ENCODE assay signal across 19 cellular contexts in the genomic region with DNA sequence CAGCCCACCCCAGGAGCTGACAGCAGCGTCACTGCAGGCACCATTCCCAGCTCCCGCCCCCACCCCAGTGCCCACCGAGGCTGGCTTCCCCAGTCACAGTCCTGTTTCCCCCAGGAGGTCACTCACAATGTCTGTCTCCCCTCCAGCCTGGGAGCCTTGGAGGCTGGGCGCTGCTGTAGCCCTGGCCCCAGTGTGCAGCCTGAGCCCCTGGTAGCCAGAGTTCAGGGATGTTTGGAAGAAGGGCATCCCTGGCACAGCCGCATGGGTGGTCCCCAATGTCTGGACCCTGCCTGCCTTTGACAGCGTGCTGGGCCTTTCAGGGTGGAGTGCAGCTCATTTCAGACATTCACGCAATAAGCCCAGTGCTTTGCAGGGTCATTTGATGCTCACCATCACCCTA. TPM values are rescaled to one million over a fixed set of nuclear protein-coding genes. Genes with fewer than 3 reads are reported as not detected.
DNase-seq lines count a peak whose midpoint lies in the region; TF ChIP-seq lines count a peak whose summit lies in the region.
"Had no signal": no experiment of that assay in that cellular context is flagged by ENCODE, and none has a peak within 500 bp of the region (broad histone marks: within the 10 kb centered on the region; RNA-seq: fewer than 3 reads in every experiment).

No MANE protein-coding gene starts in this region.

- H3K27ac Mint-ChIP-seq in neural crest cell (ENCODE audit: unreplicated experiment), result no peak overlapping the region
- no peak overlapping the region for H3K27ac Mint-ChIP-seq in activated CD4-positive, alpha-beta T cell treated with anti-CD3 and anti-CD28 coated beads, Interleukin-2, amount 10 ng/mL, durations not matched to agents 24 days and 14 days

- no peaks in the 10 kb centered on the region for H3K9me2 ChIP-seq in Loucy (replicated peaks; ENCODE audit: low read depth, low read length)

- H3K9ac ChIP-seq in Loucy (ENCODE audit: low read depth, low read length, poor library complexity, severe bottlenecking) (no peak overlapping the region), colonic mucosa (ENCODE audit: low read depth in 2 of 2, low read length in 2 of 2) (peak overlapping the region in 1 of 2 donors; percentile 97)

- DNase-seq in colonic mucosa (no peak), neural crest cell (ENCODE audit: low read depth, low spot score) (no peak), transverse colon (peak; percentile 7), cerebellum (ENCODE audit: low spot score) (no peak), SJCRH30 (no peak)
- no peak for DNase-seq in activated CD4-positive, alpha-beta T cell treated with anti-CD3 and anti-CD28 coated beads, Interleukin-2, amount 10 ng/mL, durations not matched to agents 24 days and 14 days
- DNase-seq: DND-41, GDM1, NCI-H1048, NCI-H1694, NCI-H2107, NCI-H446, NCI-H748 treated with DMSO at 0.1 percent for 48 hours, PC-9 had no signal

- H3F3A ChIP-seq in Loucy (ENCODE audit: low read depth), result no peaks in the 10 kb centered on the region

- no peak for TF ChIP-seq POLR2A in transverse colon (IDR thresholded peaks at IDR 0.05)

- no peak overlapping the region for H2AFZ ChIP-seq in Loucy (ENCODE audit: low read length)
- H2AFZ ChIP-seq: PC-9 had no signal

- intact Hi-C loops in colonic mucosa (cut with DNase I), result no loop called here
- intact Hi-C loops in transverse colon (cut with DNase I; ENCODE audit: low total_unique reads), result no loop called here
- intact Hi-C loops in activated CD4-positive, alpha-beta T cell treated with anti-CD3 and anti-CD28 coated beads, Interleukin-2, amount 10 ng/mL, durations not matched to agents 24 days and 14 days (cut with micrococcal nuclease), result no loop called here

- in situ Hi-C loops in transverse colon (cut with MboI; ENCODE audit: low pct_ligation_motif_present in 1 of 4, low pct_unique_long_range_greater_than_20kb in 1 of 4, low sequenced_read_pairs in 3 of 4), result no loop called here

- no peaks in the 10 kb centered on the region for H3K9me3 ChIP-seq in Loucy (ENCODE audit: insufficient read depth, low read depth, low read length)
- no peaks in the 10 kb centered on the region for H3K9me3 ChIP-seq in colonic mucosa
- H3K9me3 ChIP-seq in transverse colon, result no peaks in the 10 kb centered on the region
- H3K9me3 ChIP-seq in SJCRH30 (replicated peaks), result no peaks in the 10 kb centered on the region

- H3K4me3 ChIP-seq in Loucy (ENCODE audit: low read length, poor library complexity, severe bottlenecking) (no peak overlapping the region), colonic mucosa (no peak overlapping the region), transverse colon (no peak overlapping the region), SJCRH30 (no peak overlapping the region)
- H3K4me3 ChIP-seq: K562, PC-9 had no signal

- H3K4me3 Mint-ChIP-seq in neural crest cell, result peak overlapping the region; percentile 6
- no peak overlapping the region for H3K4me3 Mint-ChIP-seq in activated CD4-positive, alpha-beta T cell treated with anti-CD3 and anti-CD28 coated beads, Interleukin-2, amount 10 ng/mL, durations not matched to agents 24 days and 14 days

- H3K4me2 ChIP-seq in Loucy (ENCODE audit: low read depth, low read length, poor library complexity, severe bottlenecking), result peak overlapping the region; percentile 92

- H4K20me1 ChIP-seq in Loucy (ENCODE audit: insufficient read depth, low read length, poor library complexity, severe bottlenecking), result peaks cover 7% of the 10 kb centered on the region

- H3K27me3 Mint-ChIP-seq in neural crest cell (ENCODE audit: low read depth), result no peaks in the 10 kb centered on the region
- peaks cover 9% of the 10 kb centered on the region for H3K27me3 Mint-ChIP-seq in activated CD4-positive, alpha-beta T cell treated with anti-CD3 and anti-CD28 coated beads, Interleukin-2, amount 10 ng/mL, durations not matched to agents 24 days and 14 days
- H3K27me3 Mint-ChIP-seq: CD8-positive, alpha-beta memory T cell had no signal

- H3K36me3 ChIP-seq in Loucy (ENCODE audit: insufficient read depth, low read length), result no peaks in the 10 kb centered on the region
- no peaks in the 10 kb centered on the region for H3K36me3 ChIP-seq in colonic mucosa
- H3K36me3 ChIP-seq in transverse colon, result no peaks in the 10 kb centered on the region
- H3K36me3 ChIP-seq in SJCRH30, result no peaks in the 10 kb centered on the region

- peaks cover 86% of the 10 kb centered on the region for H3K4me1 ChIP-seq in Loucy (ENCODE audit: insufficient read depth, low read length, poor library complexity, severe bottlenecking)
- peaks cover 52% of the 10 kb centered on the region for H3K4me1 ChIP-seq in colonic mucosa
- H3K4me1 ChIP-seq in transverse colon, result peaks cover 45 to 85% (median 73%) of the 10 kb centered on the region in 4 donors
- peaks cover 17% of the 10 kb centered on the region for H3K4me1 ChIP-seq in SJCRH30

- H3K9me3 Mint-ChIP-seq in neural crest cell, result no peaks in the 10 kb centered on the region
- no peaks in the 10 kb centered on the region for H3K9me3 Mint-ChIP-seq in activated CD4-positive, alpha-beta T cell treated with anti-CD3 and anti-CD28 coated beads, Interleukin-2, amount 10 ng/mL, durations not matched to agents 24 days and 14 days
- H3K9me3 Mint-ChIP-seq: CD8-positive, alpha-beta memory T cell had no signal

- H3K27ac ChIP-seq in colonic mucosa (peak overlapping the region; percentile 95), transverse colon (peak overlapping the region; percentile 93 to 96 (median 96)), SJCRH30 (no peak overlapping the region)
- H3K27ac ChIP-seq: PC-9 had no signal

- no peak for TF ChIP-seq CTCF in Loucy (conservative IDR thresholded peaks at IDR 0.05; ENCODE audit: low read length)
- TF ChIP-seq CTCF in colonic mucosa (IDR thresholded peaks at IDR 0.05), result no peak
- TF ChIP-seq CTCF in neural crest cell (conservative IDR thresholded peaks at IDR 0.05), result no peak
- TF ChIP-seq CTCF in transverse colon (IDR thresholded peaks at IDR 0.05), result no peak

- WGBS in transverse colon (ENCODE audit: low coverage in 1 of 2), 2 donors, result 76% methylated on average over 6 of the region's 7 CpGs; no CpG with 5 or more reads in 1 of the 2 donors

- no peak for TF ChIP-seq EP300 in transverse colon (IDR thresholded peaks at IDR 0.05; ENCODE audit: low read depth)

- H3K27me3 ChIP-seq in Loucy (ENCODE audit: insufficient read depth, low read length, poor library complexity, severe bottlenecking) (no peaks in the 10 kb centered on the region), colonic mucosa (no peaks in the 10 kb centered on the region), transverse colon (no peaks in the 10 kb centered on the region), SJCRH30 (no peaks in the 10 kb centered on the region)

- no peaks in the 10 kb centered on the region for H3K36me3 Mint-ChIP-seq in neural crest cell (ENCODE audit: low read depth)
- no peaks in the 10 kb centered on the region for H3K36me3 Mint-ChIP-seq in activated CD4-positive, alpha-beta T cell treated with anti-CD3 and anti-CD28 coated beads, Interleukin-2, amount 10 ng/mL, durations not matched to agents 24 days and 14 days (ENCODE audit: low read depth)
- H3K36me3 Mint-ChIP-seq: CD8-positive, alpha-beta memory T cell had no signal

- peaks cover 43% of the 10 kb centered on the region for H3K4me1 Mint-ChIP-seq in neural crest cell
- H3K4me1 Mint-ChIP-seq in activated CD4-positive, alpha-beta T cell treated with anti-CD3 and anti-CD28 coated beads, Interleukin-2, amount 10 ng/mL, durations not matched to agents 24 days and 14 days, result peaks cover 22% of the 10 kb centered on the region

- peaks cover 44% of the 10 kb centered on the region for H3K79me2 ChIP-seq in Loucy (ENCODE audit: insufficient read depth, low read length)

RNA-seq across cellular contexts. Expression of a gene that starts 4.3 kb away (rescaled TPM):
- total RNA-seq in colonic mucosa (100 to 1,000 TPM; 258 to 267 TPM), neural crest cell (25.8 and 26.2 TPM in 2 replicates), transverse colon (100 to 1,000 TPM; 210 to 290 (median 214) TPM), cerebellum (9.3 TPM)
- total RNA-seq in SJCRH30 (2014; rRNA removed; shearing (Covaris generic)), result 4.5 and 4.8 TPM in 2 replicates
- 0.30 TPM in 1 of 2 replicates, not detected in the other for total RNA-seq in activated CD4-positive, alpha-beta T cell treated with anti-CD3 and anti-CD28 coated beads, Interleukin-2, amount 10 ng/mL, durations not matched to agents 24 days and 14 days

RNA-seq across cellular contexts. Expression of a gene that starts 31.6 kb away (rescaled TPM):
- total RNA-seq in colonic mucosa, result 10 to 100 TPM in 1 of 2 donors, 1 to 10 TPM in 1; 7.5 to 16.8 TPM
- 1.4 TPM in 1 of 2 replicates, not detected in the other for total RNA-seq in neural crest cell
- 100 to 1,000 TPM in 1 of 4 donors, 10 to 100 TPM in 3; 16.0 to 126 (median 49.4) TPM for total RNA-seq in transverse colon
- total RNA-seq in cerebellum, result 1.1 TPM
- total RNA-seq in SJCRH30 (2014; rRNA removed; shearing (Covaris generic)), result 0.35 and 0.67 TPM in 2 replicates
- not detected in 2 replicates for total RNA-seq in activated CD4-positive, alpha-beta T cell treated with anti-CD3 and anti-CD28 coated beads, Interleukin-2, amount 10 ng/mL, durations not matched to agents 24 days and 14 days
- total RNA-seq: CD8-positive, alpha-beta memory T cell; H1; K562; M059J had no signal

RNA-seq across cellular contexts. Expression of a gene that starts 36.9 kb away (rescaled TPM):
- total RNA-seq in colonic mucosa (100 to 1,000 TPM in 1 of 2 donors, 10 to 100 TPM in 1; 83.1 to 107 TPM), neural crest cell (not detected in 2 replicates), transverse colon (10 to 100 TPM; 64.7 to 88.1 (median 72.0) TPM), cerebellum (not detected)
- total RNA-seq in SJCRH30 (2014; rRNA removed; shearing (Covaris generic)), result not detected in 2 replicates
- not detected in 2 replicates for total RNA-seq in activated CD4-positive, alpha-beta T cell treated with anti-CD3 and anti-CD28 coated beads, Interleukin-2, amount 10 ng/mL, durations not matched to agents 24 days and 14 days
- total RNA-seq: CD8-positive, alpha-beta memory T cell; H1; K562; M059J; PC-9 had no signal

RNA-seq across cellular contexts. Expression of a gene that starts 57.0 kb away (rescaled TPM):
- total RNA-seq in colonic mucosa (1 to 10 TPM; 3.8 to 4.1 TPM), neural crest cell (2.1 and 2.5 TPM in 2 replicates), transverse colon (10 to 100 TPM in 1 of 4 donors, 1 to 10 TPM in 3; 4.6 to 11.2 (median 5.5) TPM), cerebellum (3.9 TPM)
- total RNA-seq in SJCRH30 (2014; rRNA removed; shearing (Covaris generic)), result 3.5 and 4.5 TPM in 2 replicates
- total RNA-seq in activated CD4-positive, alpha-beta T cell treated with anti-CD3 and anti-CD28 coated beads, Interleukin-2, amount 10 ng/mL, durations not matched to agents 24 days and 14 days, result 0.07 TPM in 1 of 2 replicates, not detected in the other
- total RNA-seq: M059J had no signal

Comparison
In these comparisons a context has a peak if more than half of its experiments do, and no peak if none do; other contexts are left out.
1. RNA of a gene that starts 36.9 kb away (total RNA-seq): 83.1 to 107 TPM in colonic mucosa and 64.7 to 88.1 TPM in transverse colon; not detected in cerebellum (single experiment), not detected in neural crest cell, not detected in SJCRH30 and not detected in activated CD4-positive, alpha-beta T cell treated with anti-CD3 and anti-CD28 coated beads, Interleukin-2, amount 10 ng/mL, durations not matched to agents 24 days and 14 days; every median in the first group is over 10 times any median in the second.